Comparison of ENCODE assay signal across 13 cellular contexts in genomic region chr17:76080207-76080933, GRCh38. TPM values are rescaled to one million over a fixed set of nuclear protein-coding genes. Genes with fewer than 3 reads are reported as not detected.
DNase-seq lines count a peak whose midpoint lies in the region; ATAC-seq, FAIRE-seq and TF ChIP-seq lines count a peak whose summit lies in the region.
"Had no signal": no experiment of that assay in that cellular context is flagged by ENCODE, and none has a peak within 500 bp of the region (broad histone marks: within the 10 kb centered on the region; RNA-seq: fewer than 3 reads in every experiment).

No MANE protein-coding gene starts in this region.

- CTCF ChIA-PET in K562 (lab: Yijun Ruan, JAX; ENCODE audit: low intra/inter-chr PET ratio): no interaction called here

- DNase-seq in NCI-H345 (lab: John Stamatoyannopoulos, UW): peak; percentile 54
- no peak for DNase-seq in NCI-H345 treated with DMSO at 0.1 percent for 48 hours (lab: John Stamatoyannopoulos, UW; ENCODE audit: unreplicated experiment)
- DNase-seq in K562 (ENCODE audit: extremely low read depth in 1 of 4, low spot score in 3 of 4): peak in 1 of 4 experiments; percentile 36
- DNase-seq in psoas muscle: no peak
- DNase-seq in HPDE6-E6E7 (ENCODE audit: extremely low spot score): no peak
- DNase-seq in prostate gland (ENCODE audit: low spot score): no peak
- DNase-seq: amniotic stem cell; NCI-H1092; SHP77; stimulated activated naive CD4-positive, alpha-beta T cell treated with Interleukin-2 at 50 U/mL for 16 hours had no signal

- peak; percentile 6; the same call in 1 of the 3 replicates for ATAC-seq in K562
- peak; percentile 9 to 36 (median 28) for ATAC-seq in psoas muscle

- 16% methylated on average over 15 of the region's 19 CpGs for WGBS in K562 (ENCODE audit: insufficient coverage, low coverage, missing lambda C conversion rate)
- 5% methylated on average over 19 of the region's 19 CpGs for whole genome bisulfite sequencing in psoas muscle, 3 donors
- 5% methylated on average over 16 of the region's 19 CpGs for WGBS in prostate gland

- no peaks in the 10 kb centered on the region for H3K79me2 ChIP-seq in K562 (ENCODE audit: control insufficient read depth, insufficient read depth, low read length)

- H3K9me3 ChIP-seq in K562 (replicated peaks; ENCODE audit: control insufficient read depth, insufficient read depth, low read depth, low read length) (no peaks in the 10 kb centered on the region), psoas muscle (no peaks in the 10 kb centered on the region), prostate gland (no peaks in the 10 kb centered on the region)

- H3K4me1 ChIP-seq in K562 (replicated peaks in 1 of 2; ENCODE audit: control insufficient read depth in 2 of 2, insufficient read depth in 2 of 2, low read length in 2 of 2): peaks cover 0 to 49% of the 10 kb centered on the region in 2 experiments; a peak in 2 of 5 replicates
- peaks cover 16% of the 10 kb centered on the region for H3K4me1 ChIP-seq in psoas muscle
- no peaks in the 10 kb centered on the region for H3K4me1 ChIP-seq in prostate gland (replicated peaks)

- no peak overlapping the region for H2AFZ ChIP-seq in K562 (ENCODE audit: low read depth, low read length)

- POLR2A ChIA-PET in K562 (lab: Yijun Ruan, JAX): interaction anchor here (0.6 to 1.1 kb wide), 5 partner anchors 9 to 309 kb away, joined by 3 to 6 read pairs (median 3); partner anchors contain the start of gene SRP68

- H3K4me2 ChIP-seq in K562 (ENCODE audit: insufficient read depth, low read length): no peak overlapping the region
- H3K4me2 ChIP-seq: smooth muscle cell had no signal

- TF ChIP-seq CTCF in K562 (IDR thresholded peaks at IDR 0.05 in 2 of 3, conservative IDR thresholded peaks at IDR 0.05 in 1 of 3; ENCODE audit: insufficient read depth in 2 of 3, low read depth in 1 of 3, low read length in 3 of 3): no peak
- TF ChIP-seq CTCF in psoas muscle (IDR thresholded peaks at IDR 0.05): no peak
- no peak for TF ChIP-seq CTCF in prostate gland (IDR thresholded peaks at IDR 0.05)

- H3K4me3 ChIP-seq in K562 (no peak overlapping the region), psoas muscle (no peak overlapping the region), prostate gland (no peak overlapping the region)
- H3K4me3 ChIP-seq: lung, smooth muscle cell had no signal

- peaks cover 15 to 37% of the 10 kb centered on the region in 2 experiments; a peak in 4 of 5 replicates for H3K27me3 ChIP-seq in K562 (ENCODE audit: control insufficient read depth in 2 of 2, insufficient read depth in 2 of 2, low read length in 2 of 2)
- peaks cover 0 to 40% (median 24%) of the 10 kb centered on the region in 3 donors for H3K27me3 ChIP-seq in psoas muscle (ENCODE audit: insufficient read depth in 3 of 3, low read length in 2 of 3)
- H3K27me3 ChIP-seq in prostate gland (replicated peaks; ENCODE audit: insufficient read depth): peaks cover 16% of the 10 kb centered on the region

- H3K36me3 ChIP-seq in K562 (ENCODE audit: control insufficient read depth, insufficient read depth, low read length): peaks cover 26% of the 10 kb centered on the region; the same call in 2 of the 3 replicates
- H3K36me3 ChIP-seq in psoas muscle (ENCODE audit: insufficient read depth in 1 of 2, low read depth in 1 of 2): peaks cover 0 to 31% of the 10 kb centered on the region in 2 donors
- peaks cover 2 to 22% of the 10 kb centered on the region in 2 donors for H3K36me3 ChIP-seq in prostate gland

- peaks cover 4% of the 10 kb centered on the region for H3K9me1 ChIP-seq in K562 (ENCODE audit: control insufficient read depth, insufficient read depth, low read length)

- no peak for TF ChIP-seq RAD21 in K562 (CRISPR knock-in tag; conservative IDR thresholded peaks at IDR 0.05 in 1 of 2, IDR thresholded peaks at IDR 0.05 in 1 of 2)

- intact Hi-C loops in K562 (cut with micrococcal nuclease): no loop called here
- intact Hi-C loops in psoas muscle (cut with DNase I): no loop called here
- intact Hi-C loops in prostate gland (cut with DNase I): no loop called here

- H3K27ac ChIP-seq in K562 (ENCODE audit: extremely low read depth, low read depth, low read length) (no peak overlapping the region), psoas muscle (no peak overlapping the region), prostate gland (no peak overlapping the region)

- H4K20me1 ChIP-seq in K562 (replicated peaks; ENCODE audit: control insufficient read depth, insufficient read depth, low read length): peaks cover 9% of the 10 kb centered on the region; the same call in 1 of the 2 replicates

- in situ Hi-C loops in K562 (cut with MboI): no loop called here

- peak overlapping the region in 1 of 2 experiments; percentile 68; a peak in 2 of 4 replicates for H3K9ac ChIP-seq in K562 (ENCODE audit: insufficient read depth in 1 of 2, low read depth in 2 of 2, low read length in 2 of 2)

- no peak for TF ChIP-seq EP300 in K562 (IDR thresholded peaks at IDR 0.05; ENCODE audit: low read length)

- no TSS peak for BruUV-seq in K562 (replicated peaks; lab: Mats Ljungman, UMichigan)

- TF ChIP-seq POLR2A in K562 (conservative IDR thresholded peaks at IDR 0.05) (0 out of 2 replicates have a peak, but pooled peaks have one; percentile 22), prostate gland (IDR thresholded peaks at IDR 0.05) (no peak)

- FAIRE-seq in K562 (lab: Jason Lieb, UNC): no peak

RNA-seq across cellular contexts. Expression of gene ZACN, which starts 1.4 kb away (rescaled TPM):
- total RNA-seq in K562 (2011; cell fraction: chromatin; rRNA removed; ENCODE audit: low replicate concordance): 0.32 TPM in 1 of 2 replicates, not detected in the other
- 0.13 TPM in 1 of 2 replicates, not detected in the other for total RNA-seq in K562 (2011; cell fraction: nucleolus; rRNA removed)
- not detected in 2 replicates for total RNA-seq in K562 (2011; cell fraction: nucleoplasm; rRNA removed)
- not detected in 2 replicates for total RNA-seq in K562 (2014; rRNA removed)
- not detected in 2 replicates for total RNA-seq in K562 (2014; rRNA removed; fragmentation: Illumina TruSeq; extraction: Trizol)
- not detected in 2 replicates for total RNA-seq in K562 (2015; rRNA removed; fragmentation: Illumina TruSeq; extraction: Trizol)
- total RNA-seq in K562 (2021): 0.07 TPM in 1 of 2 replicates, not detected in the other
- polyA plus RNA-seq in K562 (2011; rRNA removed): not detected in 2 replicates
- not detected in 2 replicates for polyA plus RNA-seq in K562 (2011; cell fraction: cytosol; rRNA removed)
- 0.07 and 0.20 TPM in 2 replicates for polyA plus RNA-seq in K562 (2011; cell fraction: nucleus; rRNA removed)
- 3.9 and 6.5 TPM in 2 replicates for polyA plus RNA-seq in K562 (2012)
- polyA plus RNA-seq in K562 (2014; fragmentation: Illumina TruSeq; extraction: Trizol): not detected in 2 replicates
- polyA plus RNA-seq in K562 (2014; fragmentation: Nextera tagmentation; extraction: Ambion mirVana): not detected
- polyA plus RNA-seq in K562 (2014; rRNA removed): not detected in 2 replicates
- polyA minus RNA-seq in K562 (2011; rRNA and poly(A)+ RNA removed): not detected in 2 replicates
- polyA minus RNA-seq in K562 (2011; cell fraction: cytosol; rRNA and poly(A)+ RNA removed): not detected in 2 replicates
- not detected in 2 replicates for polyA minus RNA-seq in K562 (2011; cell fraction: nucleus; rRNA and poly(A)+ RNA removed)
- total RNA-seq in psoas muscle: under 1 TPM in 1 of 4 donors, not detected in 3; 0.08 TPM
- polyA plus RNA-seq in psoas muscle: 1 to 10 TPM in 2 of 3 donors, under 1 TPM in 1; 0.98 to 1.6 (median 1.4) TPM
- not detected for total RNA-seq in prostate gland
- total RNA-seq: epithelial cell of proximal tubule, smooth muscle cell had no signal

RNA-seq across cellular contexts. Expression of gene GALR2, which starts 5.8 kb away (rescaled TPM):
- total RNA-seq in K562 (2011; cell fraction: chromatin; rRNA removed; ENCODE audit: low replicate concordance): not detected in 2 replicates
- 0.17 TPM in 1 of 2 replicates, not detected in the other for total RNA-seq in K562 (2011; cell fraction: nucleolus; rRNA removed)
- not detected in 2 replicates for total RNA-seq in K562 (2011; cell fraction: nucleoplasm; rRNA removed)
- total RNA-seq in K562 (2014; rRNA removed) (not detected in 2 replicates), K562 (2014; rRNA removed; fragmentation: Illumina TruSeq; extraction: Trizol) (not detected in 2 replicates), K562 (2015; rRNA removed; fragmentation: Illumina TruSeq; extraction: Trizol) (not detected in 2 replicates), K562 (2021) (not detected in 2 replicates), psoas muscle (under 1 TPM in 1 of 4 donors, not detected in 3; 0.22 TPM), prostate gland (under 1 TPM in 1 of 2 donors, not detected in 1; 0.80 TPM)
- polyA plus RNA-seq in K562 (2011; rRNA removed) (not detected in 2 replicates), K562 (2014; fragmentation: Illumina TruSeq; extraction: Trizol) (not detected in 2 replicates), K562 (2014; fragmentation: Nextera tagmentation; extraction: Ambion mirVana) (not detected), K562 (2014; rRNA removed) (0.34 TPM in 1 of 2 replicates, not detected in the other), psoas muscle (under 1 TPM; 0.05 to 0.16 (median 0.13) TPM)
- polyA plus RNA-seq in K562 (2011; cell fraction: cytosol; rRNA removed): 0.18 TPM in 1 of 2 replicates, not detected in the other
- not detected in 2 replicates for polyA plus RNA-seq in K562 (2011; cell fraction: nucleus; rRNA removed)
- polyA plus RNA-seq in K562 (2012): not detected in 2 replicates
- polyA minus RNA-seq in K562 (2011; rRNA and poly(A)+ RNA removed): not detected in 2 replicates
- polyA minus RNA-seq in K562 (2011; cell fraction: cytosol; rRNA and poly(A)+ RNA removed): not detected in 2 replicates
- polyA minus RNA-seq in K562 (2011; cell fraction: nucleus; rRNA and poly(A)+ RNA removed): not detected in 2 replicates
- total RNA-seq: smooth muscle cell had no signal
- polyA plus RNA-seq: smooth muscle cell had no signal

RNA-seq across cellular contexts. Expression of gene SRP68, which starts 8.1 kb away (rescaled TPM):
- total RNA-seq in K562 (2011; cell fraction: chromatin; rRNA removed; ENCODE audit: low replicate concordance): 133 and 147 TPM in 2 replicates
- 62.8 and 73.2 TPM in 2 replicates for total RNA-seq in K562 (2011; cell fraction: nucleolus; rRNA removed)
- 99.2 and 124 TPM in 2 replicates for total RNA-seq in K562 (2011; cell fraction: nucleoplasm; rRNA removed)
- total RNA-seq in K562 (2014; rRNA removed) (29.8 and 35.3 TPM in 2 replicates), K562 (2014; rRNA removed; fragmentation: Illumina TruSeq; extraction: Trizol) (32.4 and 33.8 TPM in 2 replicates), K562 (2015; rRNA removed; fragmentation: Illumina TruSeq; extraction: Trizol) (33.6 and 36.2 TPM in 2 replicates), K562 (2021) (73.5 and 77.4 TPM in 2 replicates), psoas muscle (100 to 1,000 TPM in 2 of 4 donors, 10 to 100 TPM in 2; 87.3 to 117 (median 104) TPM), prostate gland (10 to 100 TPM; 33.5 to 51.2 TPM)
- polyA plus RNA-seq in K562 (2011; rRNA removed) (79.6 and 93.4 TPM in 2 replicates), K562 (2014; fragmentation: Illumina TruSeq; extraction: Trizol) (85.7 and 92.6 TPM in 2 replicates), K562 (2014; fragmentation: Nextera tagmentation; extraction: Ambion mirVana) (10 to 100 TPM; 29.4 to 31.4 TPM), K562 (2014; rRNA removed) (62.8 and 63.5 TPM in 2 replicates), psoas muscle (100 to 1,000 TPM in 1 of 3 donors, 10 to 100 TPM in 2; 72.4 to 141 (median 88.8) TPM)
- polyA plus RNA-seq in K562 (2011; cell fraction: cytosol; rRNA removed): 55.4 and 75.0 TPM in 2 replicates
- polyA plus RNA-seq in K562 (2011; cell fraction: nucleus; rRNA removed): 49.7 and 56.7 TPM in 2 replicates
- 73.7 and 81.8 TPM in 2 replicates for polyA plus RNA-seq in K562 (2012)
- polyA minus RNA-seq in K562 (2011; rRNA and poly(A)+ RNA removed): 82.1 and 85.9 TPM in 2 replicates
- 40.9 and 46.4 TPM in 2 replicates for polyA minus RNA-seq in K562 (2011; cell fraction: cytosol; rRNA and poly(A)+ RNA removed)
- 22.2 and 39.0 TPM in 2 replicates for polyA minus RNA-seq in K562 (2011; cell fraction: nucleus; rRNA and poly(A)+ RNA removed)

RNA-seq across cellular contexts. Expression of gene EXOC7, which starts 23.2 kb away (rescaled TPM):
- 106 and 307 TPM in 2 replicates for total RNA-seq in K562 (2011; cell fraction: chromatin; rRNA removed; ENCODE audit: low replicate concordance)
- total RNA-seq in K562 (2011; cell fraction: nucleolus; rRNA removed): 138 and 157 TPM in 2 replicates
- total RNA-seq in K562 (2011; cell fraction: nucleoplasm; rRNA removed): 108 and 119 TPM in 2 replicates
- total RNA-seq in K562 (2014; rRNA removed) (35.0 and 35.5 TPM in 2 replicates), K562 (2014; rRNA removed; fragmentation: Illumina TruSeq; extraction: Trizol) (29.0 and 30.3 TPM in 2 replicates), K562 (2015; rRNA removed; fragmentation: Illumina TruSeq; extraction: Trizol) (36.3 and 42.4 TPM in 2 replicates), K562 (2021) (53.1 and 57.0 TPM in 2 replicates), psoas muscle (10 to 100 TPM; 56.0 to 61.0 (median 58.3) TPM), prostate gland (100 to 1,000 TPM; 136 to 159 TPM)
- polyA plus RNA-seq in K562 (2011; rRNA removed) (36.5 and 37.1 TPM in 2 replicates), K562 (2014; fragmentation: Illumina TruSeq; extraction: Trizol) (27.8 and 31.2 TPM in 2 replicates), K562 (2014; fragmentation: Nextera tagmentation; extraction: Ambion mirVana) (10 to 100 TPM; 18.6 to 20.2 TPM), K562 (2014; rRNA removed) (30.5 and 36.2 TPM in 2 replicates), psoas muscle (10 to 100 TPM; 26.3 to 51.6 (median 43.7) TPM)
- polyA plus RNA-seq in K562 (2011; cell fraction: cytosol; rRNA removed): 30.9 and 53.6 TPM in 2 replicates
- 85.3 and 123 TPM in 2 replicates for polyA plus RNA-seq in K562 (2011; cell fraction: nucleus; rRNA removed)
- 44.4 and 49.7 TPM in 2 replicates for polyA plus RNA-seq in K562 (2012)
- 31.0 and 40.9 TPM in 2 replicates for polyA minus RNA-seq in K562 (2011; rRNA and poly(A)+ RNA removed)
- polyA minus RNA-seq in K562 (2011; cell fraction: cytosol; rRNA and poly(A)+ RNA removed): 32.9 and 34.2 TPM in 2 replicates
- 58.6 and 66.9 TPM in 2 replicates for polyA minus RNA-seq in K562 (2011; cell fraction: nucleus; rRNA and poly(A)+ RNA removed)

RNA-seq across cellular contexts. Expression of gene EVPL, which starts 53.3 kb away (rescaled TPM):
- 0.07 TPM in 1 of 2 replicates, not detected in the other for total RNA-seq in K562 (2011; cell fraction: chromatin; rRNA removed; ENCODE audit: low replicate concordance)
- total RNA-seq in K562 (2011; cell fraction: nucleolus; rRNA removed): under 0.01 and 0.13 TPM in 2 replicates
- total RNA-seq in K562 (2011; cell fraction: nucleoplasm; rRNA removed): not detected in 2 replicates
- 0.04 and 0.18 TPM in 2 replicates for total RNA-seq in K562 (2014; rRNA removed)
- total RNA-seq in K562 (2014; rRNA removed; fragmentation: Illumina TruSeq; extraction: Trizol): not detected in 2 replicates
- 0.18 TPM in 1 of 2 replicates, not detected in the other for total RNA-seq in K562 (2015; rRNA removed; fragmentation: Illumina TruSeq; extraction: Trizol)
- total RNA-seq in K562 (2021): 0.11 and 0.13 TPM in 2 replicates
- polyA plus RNA-seq in K562 (2011; rRNA removed): not detected in 2 replicates
- polyA plus RNA-seq in K562 (2011; cell fraction: cytosol; rRNA removed): 0.01 TPM in 1 of 2 replicates, not detected in the other
- 0.04 and 0.10 TPM in 2 replicates for polyA plus RNA-seq in K562 (2011; cell fraction: nucleus; rRNA removed)
- 0.03 and 0.10 TPM in 2 replicates for polyA plus RNA-seq in K562 (2012)
- polyA plus RNA-seq in K562 (2014; fragmentation: Illumina TruSeq; extraction: Trizol): not detected in 2 replicates
- polyA plus RNA-seq in K562 (2014; fragmentation: Nextera tagmentation; extraction: Ambion mirVana): not detected
- 0.08 TPM in 1 of 2 replicates, not detected in the other for polyA plus RNA-seq in K562 (2014; rRNA removed)
- polyA minus RNA-seq in K562 (2011; rRNA and poly(A)+ RNA removed): not detected in 2 replicates
- not detected in 2 replicates for polyA minus RNA-seq in K562 (2011; cell fraction: cytosol; rRNA and poly(A)+ RNA removed)
- not detected in 2 replicates for polyA minus RNA-seq in K562 (2011; cell fraction: nucleus; rRNA and poly(A)+ RNA removed)
- total RNA-seq in psoas muscle: under 1 TPM in 3 of 4 donors, not detected in 1; 0.16 to 0.36 (median 0.19) TPM
- polyA plus RNA-seq in psoas muscle: under 1 TPM; 0.03 to 0.07 (median 0.05) TPM
- 10 to 100 TPM; 23.0 to 29.1 TPM for total RNA-seq in prostate gland
